ENCODE assay signal across 1 cellular context in the genomic region with DNA sequence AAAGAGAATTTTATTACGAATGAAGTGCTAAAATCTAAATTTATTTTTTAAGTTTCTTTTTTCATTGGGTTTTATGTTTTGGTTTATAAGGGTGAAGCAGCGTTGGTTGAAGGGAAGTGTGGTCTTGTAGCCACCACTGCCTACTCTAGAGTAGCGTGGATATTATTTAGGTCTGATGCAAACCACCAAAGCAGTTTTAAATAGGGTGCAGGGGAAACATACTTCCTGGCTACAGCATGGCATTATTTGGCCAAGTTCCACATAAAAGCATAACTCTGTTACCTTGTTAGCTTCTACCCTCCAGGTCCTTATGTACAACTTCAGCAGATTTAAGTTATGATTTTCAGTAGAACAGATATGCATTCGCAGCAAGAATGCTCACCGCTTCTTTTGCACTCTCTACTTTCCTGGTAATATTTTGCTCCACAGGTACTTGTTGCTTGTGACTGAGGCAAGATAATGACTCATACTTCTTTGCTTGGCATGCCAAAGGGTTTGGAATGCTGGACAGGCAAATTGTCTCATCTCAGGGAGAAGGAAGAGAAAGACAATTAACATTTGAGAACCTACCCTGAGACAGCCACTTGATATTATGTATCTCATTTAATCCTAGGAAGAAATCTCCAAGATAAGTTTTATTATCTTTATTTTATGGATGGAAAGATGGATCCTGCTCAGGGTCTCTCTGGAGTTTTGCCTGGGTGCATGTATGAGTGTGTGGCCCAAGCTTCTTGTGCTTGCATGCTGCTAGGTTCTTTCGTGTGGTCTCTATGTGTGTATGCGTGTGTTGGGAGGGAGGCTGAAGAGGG.
TF ChIP-seq lines count a peak whose summit lies in the region.

No MANE protein-coding gene starts in this region.

TF ChIP-seq in SK-N-SH, 30 proteins besides CTCF, POLR2A, EP300 and RAD21:
- TF ChIP-seq, protein P1, sequence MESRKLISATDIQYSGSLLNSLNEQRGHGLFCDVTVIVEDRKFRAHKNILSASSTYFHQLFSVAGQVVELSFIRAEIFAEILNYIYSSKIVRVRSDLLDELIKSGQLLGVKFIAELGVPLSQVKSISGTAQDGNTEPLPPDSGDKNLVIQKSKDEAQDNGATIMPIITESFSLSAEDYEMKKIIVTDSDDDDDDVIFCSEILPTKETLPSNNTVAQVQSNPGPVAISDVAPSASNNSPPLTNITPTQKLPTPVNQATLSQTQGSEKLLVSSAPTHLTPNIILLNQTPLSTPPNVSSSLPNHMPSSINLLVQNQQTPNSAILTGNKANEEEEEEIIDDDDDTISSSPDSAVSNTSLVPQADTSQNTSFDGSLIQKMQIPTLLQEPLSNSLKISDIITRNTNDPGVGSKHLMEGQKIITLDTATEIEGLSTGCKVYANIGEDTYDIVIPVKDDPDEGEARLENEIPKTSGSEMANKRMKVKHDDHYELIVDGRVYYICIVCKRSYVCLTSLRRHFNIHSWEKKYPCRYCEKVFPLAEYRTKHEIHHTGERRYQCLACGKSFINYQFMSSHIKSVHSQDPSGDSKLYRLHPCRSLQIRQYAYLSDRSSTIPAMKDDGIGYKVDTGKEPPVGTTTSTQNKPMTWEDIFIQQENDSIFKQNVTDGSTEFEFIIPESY (IDR thresholded peaks at IDR 0.05; ENCODE audit: borderline replicate concordance, low read depth), result no peak
- TF ChIP-seq TCF12 (IDR thresholded peaks at IDR 0.05), result peak; percentile 47; the same call in 1 of the 2 replicates
- TF ChIP-seq EZH2phosphoT487 (IDR thresholded peaks at IDR 0.05; ENCODE audit: borderline replicate concordance, low read depth), result no peak
- no peak for TF ChIP-seq TEAD4 (IDR thresholded peaks at IDR 0.05; ENCODE audit: borderline replicate concordance, insufficient read depth)
- peak; percentile 84 for TF ChIP-seq JUND (IDR thresholded peaks at IDR 0.05)
- no peak for TF ChIP-seq YY1 (IDR thresholded peaks at IDR 0.05; ENCODE audit: low read depth)
- TF ChIP-seq GATA2 (CRISPR knock-in tag; IDR thresholded peaks at IDR 0.05), result no peak
- TF ChIP-seq, protein P2, sequence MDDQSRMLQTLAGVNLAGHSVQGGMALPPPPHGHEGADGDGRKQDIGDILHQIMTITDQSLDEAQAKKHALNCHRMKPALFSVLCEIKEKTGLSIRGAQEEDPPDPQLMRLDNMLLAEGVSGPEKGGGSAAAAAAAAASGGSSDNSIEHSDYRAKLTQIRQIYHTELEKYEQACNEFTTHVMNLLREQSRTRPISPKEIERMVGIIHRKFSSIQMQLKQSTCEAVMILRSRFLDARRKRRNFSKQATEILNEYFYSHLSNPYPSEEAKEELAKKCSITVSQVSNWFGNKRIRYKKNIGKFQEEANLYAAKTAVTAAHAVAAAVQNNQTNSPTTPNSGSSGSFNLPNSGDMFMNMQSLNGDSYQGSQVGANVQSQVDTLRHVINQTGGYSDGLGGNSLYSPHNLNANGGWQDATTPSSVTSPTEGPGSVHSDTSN (IDR thresholded peaks at IDR 0.05), result peak; percentile 42; the same call in 1 of the 2 replicates
- TF ChIP-seq, protein P3, sequence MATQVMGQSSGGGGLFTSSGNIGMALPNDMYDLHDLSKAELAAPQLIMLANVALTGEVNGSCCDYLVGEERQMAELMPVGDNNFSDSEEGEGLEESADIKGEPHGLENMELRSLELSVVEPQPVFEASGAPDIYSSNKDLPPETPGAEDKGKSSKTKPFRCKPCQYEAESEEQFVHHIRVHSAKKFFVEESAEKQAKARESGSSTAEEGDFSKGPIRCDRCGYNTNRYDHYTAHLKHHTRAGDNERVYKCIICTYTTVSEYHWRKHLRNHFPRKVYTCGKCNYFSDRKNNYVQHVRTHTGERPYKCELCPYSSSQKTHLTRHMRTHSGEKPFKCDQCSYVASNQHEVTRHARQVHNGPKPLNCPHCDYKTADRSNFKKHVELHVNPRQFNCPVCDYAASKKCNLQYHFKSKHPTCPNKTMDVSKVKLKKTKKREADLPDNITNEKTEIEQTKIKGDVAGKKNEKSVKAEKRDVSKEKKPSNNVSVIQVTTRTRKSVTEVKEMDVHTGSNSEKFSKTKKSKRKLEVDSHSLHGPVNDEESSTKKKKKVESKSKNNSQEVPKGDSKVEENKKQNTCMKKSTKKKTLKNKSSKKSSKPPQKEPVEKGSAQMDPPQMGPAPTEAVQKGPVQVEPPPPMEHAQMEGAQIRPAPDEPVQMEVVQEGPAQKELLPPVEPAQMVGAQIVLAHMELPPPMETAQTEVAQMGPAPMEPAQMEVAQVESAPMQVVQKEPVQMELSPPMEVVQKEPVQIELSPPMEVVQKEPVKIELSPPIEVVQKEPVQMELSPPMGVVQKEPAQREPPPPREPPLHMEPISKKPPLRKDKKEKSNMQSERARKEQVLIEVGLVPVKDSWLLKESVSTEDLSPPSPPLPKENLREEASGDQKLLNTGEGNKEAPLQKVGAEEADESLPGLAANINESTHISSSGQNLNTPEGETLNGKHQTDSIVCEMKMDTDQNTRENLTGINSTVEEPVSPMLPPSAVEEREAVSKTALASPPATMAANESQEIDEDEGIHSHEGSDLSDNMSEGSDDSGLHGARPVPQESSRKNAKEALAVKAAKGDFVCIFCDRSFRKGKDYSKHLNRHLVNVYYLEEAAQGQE (IDR thresholded peaks at IDR 0.05; ENCODE audit: low read depth, low read length), result 0 out of 2 replicates have a peak, but pooled peaks have one; percentile 46
- peak; percentile 57 for TF ChIP-seq NFIC (IDR thresholded peaks at IDR 0.05; ENCODE audit: borderline replicate concordance)
- TF ChIP-seq CHD2 (IDR thresholded peaks at IDR 0.05; ENCODE audit: low read length, partially characterized antibody), result no peak
- TF ChIP-seq TAF1 (IDR thresholded peaks at IDR 0.05; ENCODE audit: borderline replicate concordance, low read depth, low read length), result no peak
- TF ChIP-seq FOXM1 (IDR thresholded peaks at IDR 0.05; ENCODE audit: low read depth), result no peak
- TF ChIP-seq NRF1 (IDR thresholded peaks at IDR 0.05; ENCODE audit: low read depth, low read length), result no peak
- TF ChIP-seq FOSL2 (IDR thresholded peaks at IDR 0.05; ENCODE audit: borderline replicate concordance, low read depth), result peak; percentile 90
- TF ChIP-seq RFX5 (IDR thresholded peaks at IDR 0.05; ENCODE audit: low read length), result no peak
